23 cellular contexts compared by ENCODE assay signal in genomic region chr2:190068764-190069163, GRCh38. TPM values are rescaled to one million over a fixed set of nuclear protein-coding genes. Genes with fewer than 3 reads are reported as not detected.
DNase-seq lines count a peak whose midpoint lies in the region; ATAC-seq and TF ChIP-seq lines count a peak whose summit lies in the region.
"Had no signal": no experiment of that assay in that cellular context is flagged by ENCODE, and none has a peak within 500 bp of the region (broad histone marks: within the 10 kb centered on the region; RNA-seq: fewer than 3 reads in every experiment).

No MANE protein-coding gene starts in this region.

- no peaks in the 10 kb centered on the region for H4K20me1 ChIP-seq in GM23248 (ENCODE audit: insufficient read depth)
- H4K20me1 ChIP-seq in GM23338 (replicated peaks; ENCODE audit: insufficient read depth): no peaks in the 10 kb centered on the region

- H3K27me3 Mint-ChIP-seq in GM23338 (ENCODE audit: insufficient read depth, low read depth, poor library complexity) (no peaks in the 10 kb centered on the region), progenitor cell of endocrine pancreas (no peaks in the 10 kb centered on the region)

- no peak for ATAC-seq in GM23338
- ATAC-seq in Panc1: 0 out of 2 replicates have a peak, but pooled peaks have one; percentile 53
- ATAC-seq: Right ventricle myocardium inferior had no signal

- H3K4me3 ChIP-seq in GM23248 (no peak overlapping the region), GM23338 (no peak overlapping the region), Panc1 (ENCODE audit: low read depth in 2 of 2, low read length in 2 of 2) (no peak overlapping the region)
- H3K4me3 ChIP-seq: HAP-1, SJSA1 had no signal

- no peaks in the 10 kb centered on the region for H3K9me3 Mint-ChIP-seq in GM23338
- H3K9me3 Mint-ChIP-seq in progenitor cell of endocrine pancreas (ENCODE audit: low read depth): no peaks in the 10 kb centered on the region

- BruUV-seq in Panc1 (replicated peaks; lab: Mats Ljungman, UMichigan): no TSS peak

- no peak overlapping the region for H3K9ac ChIP-seq in GM23248
- H3K9ac ChIP-seq: KMS-11 had no signal

- H3K4me1 Mint-ChIP-seq in GM23338: no peaks in the 10 kb centered on the region
- H3K4me1 Mint-ChIP-seq in progenitor cell of endocrine pancreas (ENCODE audit: low read depth): no peaks in the 10 kb centered on the region
- H3K4me1 Mint-ChIP-seq: CD4-positive, CD25-positive, alpha-beta regulatory T cell had no signal

- no peak overlapping the region for H3K27ac ChIP-seq in GM23248
- no peak overlapping the region for H3K27ac ChIP-seq in GM23338 (ENCODE audit: low read depth)
- H3K27ac ChIP-seq in Panc1 (ENCODE audit: low read length): no peak overlapping the region
- H3K27ac ChIP-seq: HL-60, KMS-11, SJSA1 had no signal

- 4 to 5% methylated on average over 1 of the region's 1 CpG for WGBS in GM23248 (ENCODE audit: low coverage in 1 of 2, low lambda C conversion rate in 2 of 2, missing lambda C conversion rate in 2 of 2), 2 experiments

- CTCF ChIA-PET in Panc1 (lab: Charles Lee): no interaction called here

- intact Hi-C loops in Panc1 (cut with micrococcal nuclease; ENCODE audit: unreplicated experiment): no loop called here

- H3K4me3 Mint-ChIP-seq in GM23338 (no peak overlapping the region), progenitor cell of endocrine pancreas (ENCODE audit: low read depth) (no peak overlapping the region)
- H3K4me3 Mint-ChIP-seq: CD4-positive, CD25-positive, alpha-beta regulatory T cell had no signal

- H3K9me2 ChIP-seq in GM23248 (ENCODE audit: insufficient read depth) (no peaks in the 10 kb centered on the region), GM23338 (ENCODE audit: insufficient read depth) (no peaks in the 10 kb centered on the region)

- H3K4me1 ChIP-seq in GM23248 (ENCODE audit: insufficient read depth) (no peaks in the 10 kb centered on the region), GM23338 (ENCODE audit: insufficient read depth) (no peaks in the 10 kb centered on the region), Panc1 (ENCODE audit: control insufficient read depth, insufficient read depth, low read length) (no peaks in the 10 kb centered on the region)
- H3K4me1 ChIP-seq: HAP-1, SJSA1 had no signal

- no peaks in the 10 kb centered on the region for H3K79me2 ChIP-seq in GM23248 (ENCODE audit: insufficient read depth)
- no peaks in the 10 kb centered on the region for H3K79me2 ChIP-seq in GM23338 (replicated peaks; ENCODE audit: insufficient read depth)

- in situ Hi-C loops in GM23248 (cut with MboI): loop anchor here (5.0 kb wide), 1 partner anchor 271 kb away; no protein-coding TSS in a partner anchor
- in situ Hi-C loops in Panc1 (cut with HindIII; ENCODE audit: low pct_unique_long_range_greater_than_20kb, low sequenced_read_pairs): no loop called here

- no peaks in the 10 kb centered on the region for H3K36me3 Mint-ChIP-seq in GM23338 (ENCODE audit: low read depth)
- no peaks in the 10 kb centered on the region for H3K36me3 Mint-ChIP-seq in progenitor cell of endocrine pancreas (ENCODE audit: insufficient read depth)
- H3K36me3 Mint-ChIP-seq: CD4-positive, CD25-positive, alpha-beta regulatory T cell had no signal

- POLR2A ChIA-PET in Panc1 (lab: Charles Lee): no interaction called here

- H3K27ac Mint-ChIP-seq in GM23338 (no peak overlapping the region), progenitor cell of endocrine pancreas (peak overlapping the region; percentile 33)
- H3K27ac Mint-ChIP-seq: CD4-positive, CD25-positive, alpha-beta regulatory T cell had no signal

- no peak overlapping the region for H3K4me2 ChIP-seq in GM23248 (ENCODE audit: unreplicated experiment)
- H3K4me2 ChIP-seq in GM23338: no peak overlapping the region
- H3K4me2 ChIP-seq: KMS-11 had no signal

- H3K27me3 ChIP-seq in GM23248 (replicated peaks; ENCODE audit: insufficient read depth) (no peaks in the 10 kb centered on the region), GM23338 (ENCODE audit: insufficient read depth) (no peaks in the 10 kb centered on the region), Panc1 (ENCODE audit: control insufficient read depth, insufficient read depth, low read length) (no peaks in the 10 kb centered on the region)
- H3K27me3 ChIP-seq: SJSA1 had no signal

- H3F3A ChIP-seq in GM23248 (ENCODE audit: insufficient read depth): no peaks in the 10 kb centered on the region
- no peaks in the 10 kb centered on the region for H3F3A ChIP-seq in GM23338 (replicated peaks; ENCODE audit: low read depth)

- H3K36me3 ChIP-seq in GM23248 (ENCODE audit: low read depth) (no peaks in the 10 kb centered on the region), GM23338 (ENCODE audit: insufficient read depth) (no peaks in the 10 kb centered on the region), Panc1 (ENCODE audit: control insufficient read depth, insufficient read depth, low read length) (no peaks in the 10 kb centered on the region)
- H3K36me3 ChIP-seq: HAP-1, SJSA1 had no signal

- H3K9me3 ChIP-seq in GM23248 (ENCODE audit: low read depth) (no peaks in the 10 kb centered on the region), Panc1 (ENCODE audit: control insufficient read depth, insufficient read depth, low read depth, low read length) (no peaks in the 10 kb centered on the region)
- H3K9me3 ChIP-seq: HAP-1, SJSA1 had no signal

- DNase-seq in GM23248: no peak
- DNase-seq in GM23338 (ENCODE audit: low spot score): no peak
- no peak for DNase-seq in Panc1 (ENCODE audit: low read depth, low spot score)
- DNase-seq in progenitor cell of endocrine pancreas (ENCODE audit: low spot score, unreplicated experiment): no peak
- no peak for DNase-seq in amniotic stem cell (lab: John Stamatoyannopoulos, UW)
- DNase-seq in NAMALWA (ENCODE audit: low spot score): no peak
- DNase-seq in NCI-H187 treated with DMSO at 0.1 percent for 48 hours (lab: John Stamatoyannopoulos, UW): no peak
- DNase-seq: CD4-positive, CD25-positive, alpha-beta regulatory T cell; EL; GF-D8; MV-4-11; NCI-H187; NCI-H2107; NCI-H446 treated with DMSO at 0.1 percent for 48 hours; NCI-H526 treated with DMSO at 0.1 percent for 48 hours; NK-92 treated with Interleukin-12 subunit alpha and Interleukin-12 subunit beta, amount 100 ng/mL, for 24 hours had no signal

- TF ChIP-seq CTCF in GM23338 (conservative IDR thresholded peaks at IDR 0.05; ENCODE audit: low read depth in 2 of 2) (no peak), Panc1 (IDR thresholded peaks at IDR 0.05) (no peak), progenitor cell of endocrine pancreas (IDR thresholded peaks at IDR 0.05; ENCODE audit: unreplicated experiment) (no peak)

- H2AFZ ChIP-seq in GM23248 (peak overlapping the region; percentile 60; the same call in 1 of the 2 replicates), GM23338 (peak overlapping the region; percentile 11)

TF ChIP-seq in GM23338, 12 proteins besides CTCF, POLR2A, EP300 and RAD21 (continues in another document):
- no peak for TF ChIP-seq EZH2 (IDR thresholded peaks at IDR 0.05; ENCODE audit: low read depth, unreplicated experiment)
- TF ChIP-seq EZH2phosphoT487 (IDR thresholded peaks at IDR 0.05; ENCODE audit: unreplicated experiment): no peak
- no peak for TF ChIP-seq POLR2AphosphoS5 (IDR thresholded peaks at IDR 0.05; ENCODE audit: low read depth)
- TF ChIP-seq, protein P1, sequence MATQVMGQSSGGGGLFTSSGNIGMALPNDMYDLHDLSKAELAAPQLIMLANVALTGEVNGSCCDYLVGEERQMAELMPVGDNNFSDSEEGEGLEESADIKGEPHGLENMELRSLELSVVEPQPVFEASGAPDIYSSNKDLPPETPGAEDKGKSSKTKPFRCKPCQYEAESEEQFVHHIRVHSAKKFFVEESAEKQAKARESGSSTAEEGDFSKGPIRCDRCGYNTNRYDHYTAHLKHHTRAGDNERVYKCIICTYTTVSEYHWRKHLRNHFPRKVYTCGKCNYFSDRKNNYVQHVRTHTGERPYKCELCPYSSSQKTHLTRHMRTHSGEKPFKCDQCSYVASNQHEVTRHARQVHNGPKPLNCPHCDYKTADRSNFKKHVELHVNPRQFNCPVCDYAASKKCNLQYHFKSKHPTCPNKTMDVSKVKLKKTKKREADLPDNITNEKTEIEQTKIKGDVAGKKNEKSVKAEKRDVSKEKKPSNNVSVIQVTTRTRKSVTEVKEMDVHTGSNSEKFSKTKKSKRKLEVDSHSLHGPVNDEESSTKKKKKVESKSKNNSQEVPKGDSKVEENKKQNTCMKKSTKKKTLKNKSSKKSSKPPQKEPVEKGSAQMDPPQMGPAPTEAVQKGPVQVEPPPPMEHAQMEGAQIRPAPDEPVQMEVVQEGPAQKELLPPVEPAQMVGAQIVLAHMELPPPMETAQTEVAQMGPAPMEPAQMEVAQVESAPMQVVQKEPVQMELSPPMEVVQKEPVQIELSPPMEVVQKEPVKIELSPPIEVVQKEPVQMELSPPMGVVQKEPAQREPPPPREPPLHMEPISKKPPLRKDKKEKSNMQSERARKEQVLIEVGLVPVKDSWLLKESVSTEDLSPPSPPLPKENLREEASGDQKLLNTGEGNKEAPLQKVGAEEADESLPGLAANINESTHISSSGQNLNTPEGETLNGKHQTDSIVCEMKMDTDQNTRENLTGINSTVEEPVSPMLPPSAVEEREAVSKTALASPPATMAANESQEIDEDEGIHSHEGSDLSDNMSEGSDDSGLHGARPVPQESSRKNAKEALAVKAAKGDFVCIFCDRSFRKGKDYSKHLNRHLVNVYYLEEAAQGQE (IDR thresholded peaks at IDR 0.05; ENCODE audit: unreplicated experiment): no peak
- no peak for TF ChIP-seq JUNB (IDR thresholded peaks at IDR 0.05; ENCODE audit: unreplicated experiment)
- TF ChIP-seq ZNF331 (CRISPR knock-in tag; IDR thresholded peaks at IDR 0.05; ENCODE audit: low read depth): no peak
- no peak for TF ChIP-seq CREB1 (CRISPR knock-in tag; IDR thresholded peaks at IDR 0.05; ENCODE audit: low read depth)
- no peak for TF ChIP-seq NANOG (IDR thresholded peaks at IDR 0.05; ENCODE audit: borderline replicate concordance)
- TF ChIP-seq ETS1 (IDR thresholded peaks at IDR 0.05): no peak
- no peak for TF ChIP-seq ZNF114 (CRISPR knock-in tag; IDR thresholded peaks at IDR 0.05)

RNA-seq across cellular contexts. Expression of gene MSTN, which starts 6.2 kb away (rescaled TPM):
- 0.11 and 0.51 TPM in 2 replicates for total RNA-seq in GM23248 (2014; rRNA removed; shearing (Covaris generic))
- polyA plus RNA-seq in GM23248 (2016; fragmentation: Nextera tagmentation; extraction: Ambion mirVana) (0.09 and 0.16 TPM in 2 replicates), GM23338 (2016; fragmentation: Nextera tagmentation; extraction: Ambion mirVana) (not detected in 2 replicates)
- 0.21 TPM in 1 of 2 replicates, not detected in the other for total RNA-seq in GM23338 (2014; rRNA removed; shearing (Covaris generic))
- total RNA-seq in Panc1 (2021; ENCODE audit: unreplicated experiment) (not detected), progenitor cell of endocrine pancreas (0.38 TPM in 2 replicates)
- polyA plus RNA-seq in Panc1 (2012; ENCODE audit: insufficient read length): not detected
- total RNA-seq: CD4-positive, CD25-positive, alpha-beta regulatory T cell; HT-29; Right ventricle myocardium inferior had no signal
- polyA plus RNA-seq: BJ; CD4-positive, CD25-positive, alpha-beta regulatory T cell had no signal
